ENCODE assay signal across 8 cellular contexts in genomic region chr7:65239707-65240352, GRCh38.
DNase-seq lines count a peak whose midpoint lies in the region; ATAC-seq and TF ChIP-seq lines count a peak whose summit lies in the region.

No MANE protein-coding gene starts in this region.

- no peaks in the 10 kb centered on the region for H3K36me3 Mint-ChIP-seq in activated naive CD4-positive, alpha-beta T cell treated with anti-CD3 and anti-CD28 coated beads for 36 hours (ENCODE audit: low read depth)

- no peaks in the 10 kb centered on the region for H3K9me3 Mint-ChIP-seq in activated naive CD4-positive, alpha-beta T cell treated with anti-CD3 and anti-CD28 coated beads for 36 hours

- H3K4me1 ChIP-seq in heart left ventricle (peaks cover 0 to 10% (median 4%) of the 10 kb centered on the region in 12 donors), psoas muscle (no peaks in the 10 kb centered on the region)

- no peak overlapping the region for H3K27ac Mint-ChIP-seq in activated naive CD4-positive, alpha-beta T cell treated with anti-CD3 and anti-CD28 coated beads for 36 hours

- H3K4me1 Mint-ChIP-seq in activated naive CD4-positive, alpha-beta T cell treated with anti-CD3 and anti-CD28 coated beads for 36 hours (ENCODE audit: low read depth): no peaks in the 10 kb centered on the region

- ATAC-seq in heart left ventricle (peak; percentile 37 to 92 (median 78)), psoas muscle (peak; percentile 57 to 74 (median 68)), HG03175 (IDR thresholded peaks at IDR 0.05; ENCODE audit: unreplicated experiment) (no peak), GM18511 (IDR thresholded peaks at IDR 0.05; ENCODE audit: unreplicated experiment) (no peak)

- no peak for TF ChIP-seq POLR2A in heart left ventricle (IDR thresholded peaks at IDR 0.05)

- H3K9me3 ChIP-seq in heart left ventricle (no peaks in the 10 kb centered on the region), psoas muscle (no peaks in the 10 kb centered on the region)

- peaks cover 19% of the 10 kb centered on the region for H3K27me3 Mint-ChIP-seq in activated naive CD4-positive, alpha-beta T cell treated with anti-CD3 and anti-CD28 coated beads for 36 hours (ENCODE audit: low read depth)

- 1 to 4% (median 2%) methylated on average over 22 to 52 of the region's 52 CpGs for WGBS in heart left ventricle, 4 donors
- WGBS in psoas muscle, 3 donors: 1 to 2% (median 1%) methylated on average over 36 to 52 of the region's 52 CpGs

- H3K4me3 Mint-ChIP-seq in activated naive CD4-positive, alpha-beta T cell treated with anti-CD3 and anti-CD28 coated beads for 36 hours: peak overlapping the region; percentile 29

- peak overlapping the region; percentile 13 to 66 (median 54) for H3K4me3 ChIP-seq in heart left ventricle
- peak overlapping the region; percentile 70 for H3K4me3 ChIP-seq in psoas muscle

- H3K36me3 ChIP-seq in heart left ventricle (no peaks in the 10 kb centered on the region), psoas muscle (ENCODE audit: insufficient read depth in 1 of 2, low read depth in 1 of 2) (no peaks in the 10 kb centered on the region)

- intact Hi-C loops in activated naive CD4-positive, alpha-beta T cell treated with anti-CD3 and anti-CD28 coated beads for 36 hours (cut with micrococcal nuclease): no loop called here
- intact Hi-C loops in heart left ventricle (cut with DNase I): loop anchor here in 1 of 10 donors (10.0 kb wide), 1 partner anchor 65 kb away; no protein-coding TSS in a partner anchor
- intact Hi-C loops in psoas muscle (cut with DNase I): no loop called here

- TF ChIP-seq CTCF in VCaP (conservative IDR thresholded peaks at IDR 0.05) (peak; percentile 30; the same call in 1 of the 2 replicates), heart left ventricle (IDR thresholded peaks at IDR 0.05) (no peak), psoas muscle (IDR thresholded peaks at IDR 0.05) (no peak)

- peaks cover 0 to 58% (median 15%) of the 10 kb centered on the region in 9 donors for H3K27me3 ChIP-seq in heart left ventricle
- peaks cover 0 to 28% (median 9%) of the 10 kb centered on the region in 3 donors for H3K27me3 ChIP-seq in psoas muscle (ENCODE audit: insufficient read depth in 3 of 3, low read length in 2 of 3)

- DNase-seq in activated naive CD4-positive, alpha-beta T cell treated with anti-CD3 and anti-CD28 coated beads for 36 hours: no peak
- no peak for DNase-seq in activated naive CD4-positive, alpha-beta T cell treated with anti-CD3 and anti-CD28 coated beads, Interleukin-2, amount 50 U/mL, for 16 hours
- DNase-seq in heart left ventricle (peak in 2 of 5 donors; percentile 35 to 39), psoas muscle (no peak), NCI-H1694 treated with DMSO at 0.1 percent for 48 hours (lab: John Stamatoyannopoulos, UW) (no peak)

- H3K27ac ChIP-seq in VCaP (peak overlapping the region; percentile 71), heart left ventricle (no peak overlapping the region), psoas muscle (no peak overlapping the region)

- CTCF ChIA-PET in activated naive CD4-positive, alpha-beta T cell treated with anti-CD3 and anti-CD28 coated beads for 36 hours (lab: Charles Lee): no interaction called here

Comparison
In these comparisons a context has a peak if more than half of its experiments do, and no peak if none do; other contexts are left out.
1. ATAC-seq: peak in heart left ventricle (4 of 4) and psoas muscle (4 of 4); none in HG03175 (single experiment) and GM18511 (single experiment).